Comparison of ENCODE assay signal across 1 cellular context in genomic region chr22:43060213-43060612, GRCh38.
TF ChIP-seq lines count a peak whose summit lies in the region.

No MANE protein-coding gene starts in this region.

TF ChIP-seq in HepG2, 621 proteins besides CTCF, POLR2A, EP300 and RAD21:
- TF ChIP-seq XRCC5 (optimal IDR thresholded peaks at IDR 0.05; ENCODE audit: low read length): peak; percentile 45
- peak; percentile 89 for TF ChIP-seq STAG1 (CRISPR knock-in tag; IDR thresholded peaks at IDR 0.05)
- TF ChIP-seq MBNL3 (CRISPR knock-in tag; conservative IDR thresholded peaks at IDR 0.05): no peak
- peak; percentile 40; the same call in 1 of the 2 replicates for TF ChIP-seq KDM2A (CRISPR knock-in tag; IDR thresholded peaks at IDR 0.05; ENCODE audit: borderline replicate concordance, low read depth)
- TF ChIP-seq TEAD3 (CRISPR knock-in tag; optimal IDR thresholded peaks at IDR 0.05; ENCODE audit: borderline replicate concordance): peak; percentile 23
- TF ChIP-seq IKZF5 (CRISPR knock-in tag; IDR thresholded peaks at IDR 0.05): no peak
- TF ChIP-seq NR0B2 (CRISPR knock-in tag; IDR thresholded peaks at IDR 0.05): 0 out of 2 replicates have a peak, but pooled peaks have one; percentile 20
- TF ChIP-seq ZNF407 (CRISPR knock-in tag; IDR thresholded peaks at IDR 0.05; ENCODE audit: not compliant biosample characterization): no peak
- 0 out of 2 replicates have a peak, but pooled peaks have one; percentile 43 for TF ChIP-seq EED (CRISPR knock-in tag; IDR thresholded peaks at IDR 0.05)
- TF ChIP-seq ZNF687 (CRISPR knock-in tag; IDR thresholded peaks at IDR 0.05): peak; percentile 33
- TF ChIP-seq PATZ1 (CRISPR knock-in tag; IDR thresholded peaks at IDR 0.05): 0 out of 2 replicates have a peak, but pooled peaks have one; percentile 17
TF ChIP-seq in HepG2: peak in this region for 8.
